ENCODE assay signal across 16 cellular contexts in the genomic region with DNA sequence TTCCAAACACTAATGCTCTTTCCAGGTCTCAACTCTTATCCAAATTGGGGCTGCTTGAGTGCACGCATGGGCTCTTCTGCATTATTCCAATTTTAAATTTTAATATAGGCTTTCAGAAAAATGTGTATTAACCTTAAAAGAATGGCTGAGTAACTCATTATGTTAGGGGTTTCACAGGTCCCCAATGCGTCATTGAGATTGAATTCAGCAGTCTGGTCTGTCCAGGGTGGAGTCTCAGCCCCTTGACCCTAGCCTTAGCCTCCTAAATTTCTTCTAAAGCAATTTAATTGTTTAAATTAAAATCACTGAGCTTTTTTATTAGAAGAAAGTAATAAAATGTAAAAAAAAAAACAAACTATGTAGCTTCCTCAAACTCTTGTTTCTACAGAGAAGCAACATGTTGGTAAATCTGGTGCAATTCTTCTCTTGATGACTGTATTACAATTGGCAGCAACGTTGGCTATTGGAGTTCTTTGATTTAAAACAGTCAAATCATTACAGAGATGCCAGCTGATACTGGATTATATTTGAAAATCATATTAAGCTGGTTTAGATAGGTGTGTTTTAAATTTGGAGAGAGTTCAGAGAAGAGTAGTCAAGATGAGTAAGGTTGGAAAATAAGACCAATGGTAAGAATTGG.
"Had no signal": no experiment of that assay in that cellular context is flagged by ENCODE, and none has a peak within 500 bp of the region (broad histone marks: within the 10 kb centered on the region; RNA-seq: fewer than 3 reads in every experiment).

No MANE protein-coding gene starts in this region.

- H3K27me3 ChIP-seq: body of pancreas, ovary, right lobe of liver, transverse colon had no signal

- H3K36me3 ChIP-seq: ovary, right lobe of liver, transverse colon, WERI-Rb-1 had no signal

- DNase-seq: activated CD4-positive, alpha-beta memory T cell treated with anti-CD3 and anti-CD28 coated beads, Interleukin-2, amount 10 ng/mL, durations not matched to agents 7 days and 5 days; activated CD4-positive, alpha-beta T cell treated with anti-CD3 and anti-CD28 coated beads for 36 hours; activated gamma-delta T cell; activated T-cell treated with anti-CD3 and anti-CD28 coated beads, Interleukin-2, amount 50 U/mL, for 48 hours; amygdala; body of pancreas; central memory CD4-positive, alpha-beta T cell; cortex of kidney; effector CD8-positive, alpha-beta T cell; left colon; ovary; right lobe of liver; stimulated activated naive CD8-positive, alpha-beta T cell treated with anti-CD3 and anti-CD28 coated beads, Interleukin-15, Interleukin-2, amounts not matched to agents 100 U/mL and 50 U/mL, for 24 hours; transverse colon; WERI-Rb-1 had no signal

- H3K4me1 ChIP-seq: body of pancreas, right lobe of liver, transverse colon had no signal

- H3K9me3 ChIP-seq: body of pancreas, ovary, right lobe of liver, transverse colon had no signal

- H3K4me3 ChIP-seq: body of pancreas, ovary, right lobe of liver, transverse colon had no signal

- H3K27ac ChIP-seq: body of pancreas, ovary, right lobe of liver, transverse colon, WERI-Rb-1 had no signal

- ATAC-seq: activated CD4-positive, alpha-beta T cell treated with anti-CD3 and anti-CD28 coated beads for 36 hours; activated naive CD4-positive, alpha-beta T cell treated with anti-CD3 and anti-CD28 coated beads, Interleukin-2, amount 50 U/mL, for 72 hours; body of pancreas; left colon; right lobe of liver; stimulated activated naive CD8-positive, alpha-beta T cell treated with anti-CD3 and anti-CD28 coated beads, Interleukin-15, Interleukin-2, amounts not matched to agents 100 U/mL and 50 U/mL, for 24 hours had no signal
